In the genomic region with DNA sequence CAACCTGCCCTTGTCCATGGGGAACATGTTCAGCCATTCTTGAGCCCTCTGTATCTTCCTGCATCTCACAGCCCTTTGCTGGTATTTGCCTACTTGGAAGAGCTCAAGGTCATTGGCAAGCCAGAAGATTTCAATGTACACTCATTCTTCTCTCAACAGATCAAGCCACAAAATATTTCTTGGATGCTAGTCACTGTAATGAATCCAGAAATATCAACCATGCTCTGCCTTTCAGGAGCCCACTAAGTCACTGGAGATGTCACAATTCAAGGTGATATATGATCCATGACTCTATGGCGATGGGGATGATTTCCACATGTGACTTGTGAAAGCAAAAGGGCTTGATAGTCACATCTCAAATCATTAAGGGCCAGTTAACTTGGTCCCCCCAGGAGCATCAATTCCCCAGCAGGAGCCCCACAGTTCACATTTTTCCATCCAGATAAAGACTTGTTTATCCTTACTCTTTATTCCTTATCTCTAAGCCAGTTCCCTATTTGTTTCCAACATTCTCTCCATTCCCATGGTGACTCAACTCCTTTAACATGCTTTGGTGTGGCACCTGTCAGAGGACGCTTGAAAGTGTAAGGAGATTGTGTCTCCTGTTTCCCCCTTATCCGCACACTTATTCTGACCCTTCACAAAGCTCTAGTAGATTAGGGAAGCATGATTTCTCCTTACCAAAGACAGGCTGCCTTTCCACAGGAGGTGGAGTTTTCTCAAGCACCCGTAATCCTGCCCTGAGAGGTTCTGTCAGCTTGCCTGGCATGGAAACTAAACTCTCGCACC, we compare ENCODE assay signal across 12 cellular contexts. TPM values are rescaled to one million over a fixed set of nuclear protein-coding genes. Genes with fewer than 3 reads are reported as not detected.
DNase-seq lines count a peak whose midpoint lies in the region; ATAC-seq and TF ChIP-seq lines count a peak whose summit lies in the region.
"Had no signal": no experiment of that assay in that cellular context is flagged by ENCODE, and none has a peak within 500 bp of the region (broad histone marks: within the 10 kb centered on the region; RNA-seq: fewer than 3 reads in every experiment).

No MANE protein-coding gene starts in this region.

- no peaks in the 10 kb centered on the region for H4K20me1 ChIP-seq in IMR-90 (ENCODE audit: insufficient read depth, low read length)

- H2BK15ac ChIP-seq in IMR-90 (ENCODE audit: low read depth, low read length), result peak overlapping the region; percentile 62; the same call in 2 of the 3 replicates

- no peak for TF ChIP-seq CTCF in IMR-90 (conservative IDR thresholded peaks at IDR 0.05; ENCODE audit: low read depth, low read length)
- no peak for TF ChIP-seq CTCF in endodermal cell (conservative IDR thresholded peaks at IDR 0.05)
- no peak for TF ChIP-seq CTCF in uterus (IDR thresholded peaks at IDR 0.05)

- H3K9ac ChIP-seq in IMR-90 (ENCODE audit: low read depth, low read length) (peak overlapping the region; percentile 61), endodermal cell (ENCODE audit: extremely low read depth, low read length, poor library complexity, severe bottlenecking) (no peak overlapping the region), muscle layer of colon (ENCODE audit: low read length) (no peak overlapping the region)

- peaks cover 29% of the 10 kb centered on the region for H3K9me1 ChIP-seq in IMR-90 (ENCODE audit: insufficient read depth, low read length)

- H3K4me3 ChIP-seq in IMR-90 (ENCODE audit: insufficient read depth, low read depth, low read length), result no peak overlapping the region
- H3K4me3 ChIP-seq in endodermal cell (ENCODE audit: low read length), result no peak overlapping the region
- no peak overlapping the region for H3K4me3 ChIP-seq in muscle layer of colon (ENCODE audit: low read depth in 1 of 2, low read length in 2 of 2)
- H3K4me3 ChIP-seq in uterus, result no peak overlapping the region
- H3K4me3 ChIP-seq: ovary had no signal

- peak overlapping the region; percentile 99 for H2BK120ac ChIP-seq in IMR-90 (ENCODE audit: low read depth, low read length)

- H3K9me3 Mint-ChIP-seq in endodermal cell, result no peaks in the 10 kb centered on the region
- H3K9me3 Mint-ChIP-seq: dendritic cell treated with granulocyte-macrophage colony-stimulating factor and Interleukin-4, amounts not matched to agents 40 ng/mL and 50 ng/mL, for 4 days; stimulated activated naive CD8-positive, alpha-beta T cell treated with anti-CD3 and anti-CD28 coated beads, Interleukin-15, amount 100 ng/mL, for 72 hours had no signal

- H3K14ac ChIP-seq in IMR-90 (replicated peaks; ENCODE audit: low read depth, low read length), result peak overlapping the region; percentile 76

- H3K79me1 ChIP-seq in IMR-90 (ENCODE audit: low read depth in 1 of 2, low read length in 2 of 2), result peaks cover 0 to 11% of the 10 kb centered on the region in 2 experiments; a peak in 2 of 4 replicates

- H3K4me2 ChIP-seq in IMR-90 (ENCODE audit: low read depth, low read length), result peak overlapping the region; percentile 30

- BruUV-seq in IMR-90 (replicated peaks; lab: Mats Ljungman, UMichigan), result no TSS peak

- peaks cover 52% of the 10 kb centered on the region for H3K4me1 Mint-ChIP-seq in endodermal cell
- H3K4me1 Mint-ChIP-seq: stimulated activated naive CD8-positive, alpha-beta T cell treated with anti-CD3 and anti-CD28 coated beads, Interleukin-15, amount 100 ng/mL, for 72 hours had no signal

- peak overlapping the region; percentile 78 for H3K56ac ChIP-seq in IMR-90 (ENCODE audit: extremely low read depth, insufficient read depth, low read length)

- H3K4me3 Mint-ChIP-seq in endodermal cell, result no peak overlapping the region
- H3K4me3 Mint-ChIP-seq: activated naive CD8-positive, alpha-beta T cell; dendritic cell treated with granulocyte-macrophage colony-stimulating factor and Interleukin-4, amounts not matched to agents 40 ng/mL and 50 ng/mL, for 4 days; stimulated activated naive CD8-positive, alpha-beta T cell treated with anti-CD3 and anti-CD28 coated beads, Interleukin-15, amount 100 ng/mL, for 72 hours had no signal

- H3K9me3 ChIP-seq in IMR-90 (ENCODE audit: control insufficient read depth, insufficient read depth, low read length) (no peaks in the 10 kb centered on the region), endodermal cell (ENCODE audit: control insufficient read depth, low read length) (no peaks in the 10 kb centered on the region), muscle layer of colon (ENCODE audit: low read length) (no peaks in the 10 kb centered on the region), uterus (no peaks in the 10 kb centered on the region)
- H3K9me3 ChIP-seq: ovary had no signal

- no peaks in the 10 kb centered on the region for H3K27me3 ChIP-seq in IMR-90 (ENCODE audit: control insufficient read depth, insufficient read depth, low read length)
- H3K27me3 ChIP-seq in endodermal cell (ENCODE audit: control insufficient read depth, insufficient read depth, low read length, poor library complexity, severe bottlenecking), result no peaks in the 10 kb centered on the region
- no peaks in the 10 kb centered on the region for H3K27me3 ChIP-seq in muscle layer of colon (ENCODE audit: control insufficient read depth in 1 of 2, insufficient read depth in 2 of 2, low read length in 2 of 2)
- no peaks in the 10 kb centered on the region for H3K27me3 ChIP-seq in uterus
- H3K27me3 ChIP-seq: ovary had no signal

- peak overlapping the region; percentile 92 for H3K23ac ChIP-seq in IMR-90 (ENCODE audit: low read depth, low read length)

- H2AK9ac ChIP-seq in IMR-90 (replicated peaks; ENCODE audit: low read depth, low read length, poor library complexity), result peak overlapping the region; percentile 2

- H2BK20ac ChIP-seq in IMR-90 (ENCODE audit: low read depth, low read length), result peak overlapping the region; percentile 96

- TF ChIP-seq POLR2A in IMR-90 (IDR thresholded peaks at IDR 0.05; ENCODE audit: low read depth, low read length), result no peak
- no peak for TF ChIP-seq POLR2A in uterus (IDR thresholded peaks at IDR 0.05)

- dilution Hi-C loops in IMR-90 (cut with HindIII; ENCODE audit: low sequenced_read_pairs, unreplicated experiment), result no loop called here

- H3K4me1 ChIP-seq in IMR-90 (ENCODE audit: control insufficient read depth, insufficient read depth, low read length) (peaks cover 29% of the 10 kb centered on the region), endodermal cell (ENCODE audit: control insufficient read depth, insufficient read depth, low read length) (peaks cover 26% of the 10 kb centered on the region), muscle layer of colon (ENCODE audit: insufficient read depth, low read length) (peaks cover 63% of the 10 kb centered on the region), uterus (peaks cover 0 to 18% of the 10 kb centered on the region in 2 donors)

- peak overlapping the region; percentile 95 for H3K4ac ChIP-seq in IMR-90 (ENCODE audit: low read depth, low read length)

- peak overlapping the region; percentile 89 for H3K18ac ChIP-seq in IMR-90 (ENCODE audit: low read depth, low read length)

- peaks cover 11% of the 10 kb centered on the region for H3K36me3 Mint-ChIP-seq in endodermal cell (ENCODE audit: low read depth)
- H3K36me3 Mint-ChIP-seq: activated naive CD8-positive, alpha-beta T cell had no signal

- peak overlapping the region; percentile 92 for H2AK5ac ChIP-seq in IMR-90 (ENCODE audit: low read depth, low read length)

- H2BK5ac ChIP-seq in IMR-90 (ENCODE audit: low read depth, low read length, poor library complexity, severe bottlenecking), result peak overlapping the region; percentile 95

- POLR2A ChIA-PET in IMR-90 (lab: Charles Lee; ENCODE audit: unreplicated experiment), result interaction anchor here (1.0 kb wide), 1 partner anchor 11 kb away, joined by 4 read pairs; no protein-coding TSS in a partner anchor

- ATAC-seq in IMR-90 (ENCODE audit: low read depth), result peak; percentile 54
- ATAC-seq: stimulated activated naive CD8-positive, alpha-beta T cell treated with anti-CD3 and anti-CD28 coated beads, Interleukin-15, amount 100 ng/mL, for 72 hours had no signal

- TF ChIP-seq RAD21 in IMR-90 (IDR thresholded peaks at IDR 0.05; ENCODE audit: low read length), result no peak

- peak overlapping the region; percentile 92 for H4K91ac ChIP-seq in IMR-90 (ENCODE audit: insufficient read depth, low read depth, low read length)

- H4K5ac ChIP-seq in IMR-90 (ENCODE audit: low read depth, low read length), result peak overlapping the region; percentile 97

- intact Hi-C loops in IMR-90 (cut with micrococcal nuclease) (loop anchor here (2.0 kb wide), 1 partner anchor 21 kb away; no protein-coding TSS in a partner anchor), uterus (cut with DNase I; ENCODE audit: low total_unique reads) (no loop called here)

- H4K8ac ChIP-seq in IMR-90 (ENCODE audit: low read depth in 2 of 2, low read length in 2 of 2), result peak overlapping the region; percentile 50 to 53

- no CpG with 5 or more reads among the region's 5 CpGs for WGBS in IMR-90 (ENCODE audit: extremely low coverage in 2 of 2, insufficient read length in 1 of 2), 2 experiments
- WGBS in endodermal cell (ENCODE audit: insufficient coverage in 1 of 2, insufficient read length in 1 of 2), 2 experiments, result 61 to 74% methylated on average over 2 to 5 of the region's 5 CpGs

- CTCF ChIA-PET in IMR-90 (lab: Yijun Ruan, JAX), result interaction anchor here (0.7 to 1.3 kb wide), 2 partner anchors 194 kb away, joined by 3 to 5 read pairs; no protein-coding TSS in a partner anchor

- DNase-seq in IMR-90 (peak; percentile 91), endodermal cell (peak; percentile 68), uterus (no peak), Ammon's horn (ENCODE audit: low spot score) (no peak), NCI-H446 (lab: John Stamatoyannopoulos, UW) (no peak), SKM-1 treated with dmso at 0.1 percent for 144 hours (lab: John Stamatoyannopoulos, UW; ENCODE audit: unreplicated experiment) (no peak)
- DNase-seq: NCI-H2227 treated with DMSO at 0.1 percent for 48 hours; stimulated activated naive CD8-positive, alpha-beta T cell treated with anti-CD3 and anti-CD28 coated beads, Interleukin-15, amount 100 ng/mL, for 72 hours had no signal

- H3K27me3 Mint-ChIP-seq in endodermal cell (ENCODE audit: insufficient read depth), result peaks cover 21% of the 10 kb centered on the region

- H2AFZ ChIP-seq in IMR-90 (replicated peaks; ENCODE audit: low read length, poor library complexity), result peak overlapping the region; percentile 6

- in situ Hi-C loops in IMR-90 (cut with MboI; ENCODE audit: low sequenced_read_pairs), result no loop called here

- H3K36me3 ChIP-seq in IMR-90 (ENCODE audit: control insufficient read depth, insufficient read depth, low read length) (peaks cover 19% of the 10 kb centered on the region), endodermal cell (ENCODE audit: control insufficient read depth, insufficient read depth, low read length) (peaks cover 12% of the 10 kb centered on the region), muscle layer of colon (ENCODE audit: insufficient read depth, low read length) (peaks cover 16% of the 10 kb centered on the region), uterus (no peaks in the 10 kb centered on the region)
- H3K36me3 ChIP-seq: ovary had no signal

- peak overlapping the region; percentile 95 for H3K27ac ChIP-seq in IMR-90 (ENCODE audit: insufficient read depth, low read length)
- peak overlapping the region; percentile 20 for H3K27ac ChIP-seq in endodermal cell (ENCODE audit: low read depth, low read length)
- peak overlapping the region; percentile 77 for H3K27ac ChIP-seq in muscle layer of colon (ENCODE audit: low read depth, low read length)
- peak overlapping the region; percentile 35 to 44 for H3K27ac ChIP-seq in uterus
- H3K27ac ChIP-seq: ovary had no signal

- H3K27ac Mint-ChIP-seq in endodermal cell, result peak overlapping the region; percentile 90
- H3K27ac Mint-ChIP-seq: activated naive CD8-positive, alpha-beta T cell; dendritic cell treated with granulocyte-macrophage colony-stimulating factor and Interleukin-4, amounts not matched to agents 40 ng/mL and 50 ng/mL, for 4 days; stimulated activated naive CD8-positive, alpha-beta T cell treated with anti-CD3 and anti-CD28 coated beads, Interleukin-15, amount 100 ng/mL, for 72 hours had no signal

RNA-seq across cellular contexts. Expression of a gene that starts 15.8 kb away (rescaled TPM):
- total RNA-seq in IMR-90 (2012; rRNA removed) (50.3 and 55.6 TPM in 2 replicates), endodermal cell (100 to 1,000 TPM in 1 of 2 donors, 10 to 100 TPM in 1; 85.3 to 105 TPM), uterus (100 to 1,000 TPM in 2 of 4 donors, 10 to 100 TPM in 2; 34.1 to 244 (median 109) TPM)
- 67.4 and 95.7 TPM in 2 replicates for polyA plus RNA-seq in IMR-90 (2012; rRNA removed)
- 40.2 and 112 TPM in 2 replicates for polyA plus RNA-seq in IMR-90 (2012; cell fraction: cytosol; rRNA removed)
- 310 and 597 TPM in 2 replicates for polyA plus RNA-seq in IMR-90 (2012; cell fraction: nucleus; rRNA removed; ENCODE audit: low replicate concordance)
- polyA plus RNA-seq in endodermal cell (2013, experiment 1 of 2), result 124 TPM
- 112 TPM for polyA plus RNA-seq in endodermal cell (2013, experiment 2 of 2)

Comparison
In these comparisons a context has a peak if more than half of its experiments do, and no peak if none do; other contexts are left out.
1. DNase-seq: peak in IMR-90 (single experiment) and endodermal cell (single experiment); none in uterus (0 of 2), Ammon's horn (single experiment), NCI-H446 (0 of 2) and SKM-1 treated with dmso at 0.1 percent for 144 hours (single experiment).
2. H3K27ac ChIP-seq: peak in every context shown above with its lines; median percentile 95 in IMR-90; 77 in muscle layer of colon; 40 in uterus; 20 in endodermal cell.